ENCODE assay signal across 7 cellular contexts in the genomic region with DNA sequence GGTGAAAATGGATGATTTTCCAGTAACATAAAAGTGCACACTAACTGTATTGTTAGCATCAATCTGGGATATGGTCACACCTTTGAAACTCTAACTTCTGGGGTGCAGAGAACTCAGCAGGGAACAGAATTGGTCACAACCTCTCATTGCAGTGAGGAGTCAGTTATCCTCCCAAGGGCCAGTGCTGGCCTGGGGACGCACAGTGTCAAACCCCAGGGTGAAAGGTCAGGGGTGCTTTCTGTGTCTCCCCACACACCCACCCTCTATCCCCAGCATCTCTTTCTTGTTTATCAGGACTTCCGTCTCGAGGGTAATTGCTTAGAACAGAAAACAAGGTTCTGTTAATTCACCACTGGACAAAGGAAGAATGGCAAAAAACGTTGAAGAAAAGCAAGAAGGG.
"Had no signal": no experiment of that assay in that cellular context is flagged by ENCODE, and none has a peak within 500 bp of the region (broad histone marks: within the 10 kb centered on the region; RNA-seq: fewer than 3 reads in every experiment).

No MANE protein-coding gene starts in this region.

- DNase-seq: GDM1, GF-D8 had no signal

- FAIRE-seq: G401.6, GM12891, GM12892, GM18507, GM19239 had no signal
